In the genomic region with DNA sequence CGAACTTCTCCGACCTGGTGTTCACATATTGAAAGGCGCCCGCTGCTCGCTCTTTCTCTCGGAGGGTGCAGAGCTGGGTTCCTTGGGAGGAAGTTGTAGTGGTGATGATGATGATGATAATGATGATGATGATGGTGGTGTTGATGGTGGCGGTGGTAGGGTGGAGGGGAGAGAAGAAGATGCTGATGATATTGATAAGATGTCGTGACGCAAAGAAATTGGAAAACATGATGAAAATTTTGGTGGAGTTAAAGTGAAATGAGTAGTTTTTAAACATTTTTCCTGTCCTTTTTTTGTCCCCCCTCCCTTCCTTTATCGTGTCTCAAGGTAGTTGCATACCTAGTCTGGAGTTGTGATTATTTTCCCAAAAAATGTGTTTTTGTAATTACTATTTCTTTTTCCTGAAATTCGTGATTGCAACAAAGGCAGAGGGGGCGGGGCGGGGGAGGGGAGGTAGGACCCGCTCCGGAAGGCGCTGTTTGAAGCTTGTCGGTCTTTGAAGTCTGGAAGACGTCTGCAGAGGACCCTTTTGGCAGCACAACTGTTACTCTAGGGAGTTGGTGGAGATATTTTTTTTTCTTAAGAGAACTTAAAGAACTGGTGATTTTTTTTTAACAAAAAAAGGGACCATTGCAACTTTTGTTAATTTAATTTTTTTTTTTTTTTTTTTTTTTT, we compare ENCODE assay signal across 9 cellular contexts. TPM values are rescaled to one million over a fixed set of nuclear protein-coding genes. Genes with fewer than 3 reads are reported as not detected.
DNase-seq lines count a peak whose midpoint lies in the region; ATAC-seq and TF ChIP-seq lines count a peak whose summit lies in the region.
"Had no signal": no experiment of that assay in that cellular context is flagged by ENCODE, and none has a peak within 500 bp of the region (broad histone marks: within the 10 kb centered on the region; RNA-seq: fewer than 3 reads in every experiment).

No MANE protein-coding gene starts in this region.

- no peaks in the 10 kb centered on the region for H3K9me3 ChIP-seq in esophagus squamous epithelium

- H3K4me1 Mint-ChIP-seq in activated CD8-positive, alpha-beta T cell treated with anti-CD3 and anti-CD28 coated beads for 36 hours (ENCODE audit: low read depth), result peaks cover 12% of the 10 kb centered on the region

- peaks cover 1% of the 10 kb centered on the region for H3K36me3 Mint-ChIP-seq in activated CD8-positive, alpha-beta T cell treated with anti-CD3 and anti-CD28 coated beads for 36 hours (ENCODE audit: low read depth)

- H3K4me1 ChIP-seq in esophagus squamous epithelium, result peaks cover 21 to 54% (median 23%) of the 10 kb centered on the region in 3 donors

- TF ChIP-seq CTCF in AG10803 (conservative IDR thresholded peaks at IDR 0.05; ENCODE audit: low read length) (no peak), HFF-Myc (IDR thresholded peaks at IDR 0.05; ENCODE audit: low read depth, low read length, missing control alignments) (no peak), kidney epithelial cell (IDR thresholded peaks at IDR 0.05; ENCODE audit: insufficient read depth, low read length, poor library complexity, severe bottlenecking) (no peak), esophagus squamous epithelium (IDR thresholded peaks at IDR 0.05) (no peak)
- TF ChIP-seq CTCF in activated CD8-positive, alpha-beta T cell treated with anti-CD3 and anti-CD28 coated beads for 36 hours (IDR thresholded peaks at IDR 0.05), result no peak

- 21 to 23% methylated on average over 12 to 16 of the region's 18 CpGs for WGBS in esophagus squamous epithelium, 2 donors

- no peaks in the 10 kb centered on the region for H3K27me3 ChIP-seq in kidney epithelial cell (ENCODE audit: control insufficient read depth, insufficient read depth, low read length)
- peaks cover 13 to 100% (median 36%) of the 10 kb centered on the region in 4 donors for H3K27me3 ChIP-seq in esophagus squamous epithelium

- ATAC-seq in activated CD8-positive, alpha-beta T cell treated with anti-CD3 and anti-CD28 coated beads for 36 hours, result no peak

- intact Hi-C loops in activated CD8-positive, alpha-beta T cell treated with anti-CD3 and anti-CD28 coated beads for 36 hours (cut with micrococcal nuclease), result no loop called here
- intact Hi-C loops in esophagus squamous epithelium (cut with DNase I), result no loop called here

- CTCF ChIA-PET in activated CD8-positive, alpha-beta T cell treated with anti-CD3 and anti-CD28 coated beads for 36 hours (lab: Charles Lee), result no interaction called here

- no peak for DNase-seq in AG10803 (ENCODE audit: low read depth)
- no peak for DNase-seq in HFF-Myc (ENCODE audit: extremely low read depth, low read depth)
- DNase-seq in activated CD8-positive, alpha-beta T cell treated with anti-CD3 and anti-CD28 coated beads for 36 hours, result no peak
- no peak for DNase-seq in kidney epithelial cell (ENCODE audit: low read depth)
- no peak for DNase-seq in substantia nigra (lab: John Stamatoyannopoulos, UW)
- DNase-seq in middle frontal gyrus (ENCODE audit: extremely low spot score, low spot score), result no peak
- DNase-seq in esophagus squamous epithelium (lab: John Stamatoyannopoulos, UW), result no peak
- no peak for DNase-seq in DMS114 treated with DMSO at 0.1 percent for 48 hours (lab: John Stamatoyannopoulos, UW; ENCODE audit: unreplicated experiment)
- DNase-seq: occipital lobe had no signal

- H3K27me3 Mint-ChIP-seq in activated CD8-positive, alpha-beta T cell treated with anti-CD3 and anti-CD28 coated beads for 36 hours, result peaks cover 61% of the 10 kb centered on the region

- TF ChIP-seq POLR2A in esophagus squamous epithelium (IDR thresholded peaks at IDR 0.05), result no peak

- H3K4me3 ChIP-seq in AG10803 (ENCODE audit: low read length), result peak overlapping the region; percentile 59
- peak overlapping the region; percentile 55 for H3K4me3 ChIP-seq in HFF-Myc (replicated peaks; ENCODE audit: low read depth, low read length)
- H3K4me3 ChIP-seq in kidney epithelial cell (ENCODE audit: low read depth, low read length), result peak overlapping the region; percentile 68
- H3K4me3 ChIP-seq in esophagus squamous epithelium, result no peak overlapping the region

- H3K27ac Mint-ChIP-seq in activated CD8-positive, alpha-beta T cell treated with anti-CD3 and anti-CD28 coated beads for 36 hours, result no peak overlapping the region

- H3K27ac ChIP-seq in substantia nigra (ENCODE audit: low read depth, low read length, poor library complexity, severe bottlenecking) (no peak overlapping the region), esophagus squamous epithelium (no peak overlapping the region)

- H3K9me3 Mint-ChIP-seq in activated CD8-positive, alpha-beta T cell treated with anti-CD3 and anti-CD28 coated beads for 36 hours, result no peaks in the 10 kb centered on the region

- POLR2A ChIA-PET in activated CD8-positive, alpha-beta T cell treated with anti-CD3 and anti-CD28 coated beads for 36 hours (lab: Charles Lee), result no interaction called here

- H3K4me3 Mint-ChIP-seq in activated CD8-positive, alpha-beta T cell treated with anti-CD3 and anti-CD28 coated beads for 36 hours, result peak overlapping the region; percentile 3

- H3K36me3 ChIP-seq in kidney epithelial cell (ENCODE audit: control insufficient read depth, insufficient read depth, low read length), result no peaks in the 10 kb centered on the region
- no peaks in the 10 kb centered on the region for H3K36me3 ChIP-seq in esophagus squamous epithelium

RNA-seq across cellular contexts. Expression of a gene that starts 2.0 kb away (rescaled TPM):
- not detected for total RNA-seq in activated CD8-positive, alpha-beta T cell treated with anti-CD3 and anti-CD28 coated beads for 36 hours
- total RNA-seq in kidney epithelial cell (75.6 and 81.7 TPM in 2 replicates), esophagus squamous epithelium (not detected)

Comparison
In these comparisons a context has a peak if more than half of its experiments do, and no peak if none do; other contexts are left out.
1. H3K4me3 ChIP-seq: peak in AG10803 (single experiment), HFF-Myc (single experiment) and kidney epithelial cell (single experiment); none in esophagus squamous epithelium (0 of 4).
2. RNA of a gene that starts 2.0 kb away (total RNA-seq): 75.6 to 81.7 TPM in kidney epithelial cell; not detected in activated CD8-positive, alpha-beta T cell treated with anti-CD3 and anti-CD28 coated beads for 36 hours and not detected in esophagus squamous epithelium; every median in the first group is over 10 times any median in the second.